In genomic region chr6:16832721-16833120, GRCh38 we compare ENCODE assay signal across 30 cellular contexts.
"Had no signal": no experiment of that assay in that cellular context is flagged by ENCODE, and none has a peak within 500 bp of the region (broad histone marks: within the 10 kb centered on the region; RNA-seq: fewer than 3 reads in every experiment).

No MANE protein-coding gene starts in this region.

- H3K27me3 ChIP-seq: gastrocnemius medialis, heart left ventricle, hepatocyte, left lung, ovary, sigmoid colon, testis, tibial artery, upper lobe of left lung had no signal

- H3K36me3 Mint-ChIP-seq: stimulated activated effector memory CD8-positive, alpha-beta T cell treated with anti-CD3 and anti-CD28 coated beads, Interleukin-12 subunit alpha, Interleukin-12 subunit beta, amount 100 ng/mL, for 72 hours had no signal

- H3K27ac ChIP-seq: epithelial cell of prostate, gastrocnemius medialis, heart left ventricle, hepatocyte, left lung, ovary, psoas muscle, sigmoid colon, testis, tibial artery, upper lobe of left lung had no signal

- H3K4me2 ChIP-seq: hepatocyte had no signal

- H3K4me1 ChIP-seq: left lung, psoas muscle, testis had no signal

- H3K4me1 Mint-ChIP-seq: endodermal cell had no signal

- ATAC-seq: esophagus mucosa; gastrocnemius medialis; heart left ventricle; psoas muscle; stimulated activated effector memory CD8-positive, alpha-beta T cell treated with anti-CD3 and anti-CD28 coated beads, Interleukin-12 subunit alpha, Interleukin-12 subunit beta, amount 100 ng/mL, for 72 hours; stimulated activated naive CD8-positive, alpha-beta T cell treated with anti-CD3 and anti-CD28 coated beads, Interleukin-15, Interleukin-2, amounts not matched to agents 100 U/mL and 50 U/mL, for 24 hours had no signal

- H3K9me3 Mint-ChIP-seq: endodermal cell; naive thymus-derived CD4-positive, alpha-beta T cell; nephron; stimulated activated effector memory CD8-positive, alpha-beta T cell treated with anti-CD3 and anti-CD28 coated beads, Interleukin-12 subunit alpha, Interleukin-12 subunit beta, amount 100 ng/mL, for 72 hours had no signal

- H3K4me3 Mint-ChIP-seq: endodermal cell; naive thymus-derived CD4-positive, alpha-beta T cell; nephron; stimulated activated effector memory CD8-positive, alpha-beta T cell treated with anti-CD3 and anti-CD28 coated beads, Interleukin-12 subunit alpha, Interleukin-12 subunit beta, amount 100 ng/mL, for 72 hours had no signal

- FAIRE-seq: colon, islet of Langerhans, urothelium cell line had no signal

- H3K4me3 ChIP-seq: gastrocnemius medialis, heart left ventricle, hepatocyte, left lung, ovary, psoas muscle, sigmoid colon, testis, tibial artery, upper lobe of left lung had no signal

- DNase-seq: effector CD8-positive, alpha-beta T cell; endodermal cell; gastrocnemius medialis; heart left ventricle; left cardiac atrium; left lung; mesendoderm; midbrain; naive thymus-derived CD4-positive, alpha-beta T cell; occipital lobe; ovary; posterior cingulate gyrus; psoas muscle; right cardiac atrium; sigmoid colon; stimulated activated CD4-positive, alpha-beta T cell treated with anti-CD3 and anti-CD28 coated beads, Interleukin-2, amount 100 ng/mL, for 24 hours; stimulated activated CD4-positive, alpha-beta T cell treated with anti-CD3 and anti-CD28 coated beads, Interleukin-4, amount 100 ng/mL, for 24 hours; stimulated activated naive CD8-positive, alpha-beta T cell treated with anti-CD3 and anti-CD28 coated beads, Interleukin-15, Interleukin-2, amounts not matched to agents 100 U/mL and 50 U/mL, for 24 hours; substantia nigra; testis; tibial artery; upper lobe of left lung had no signal

- H2AFZ ChIP-seq: hepatocyte had no signal

- H3K36me3 ChIP-seq: gastrocnemius medialis, heart left ventricle, left lung, ovary, sigmoid colon, tibial artery, upper lobe of left lung had no signal

- H3K79me2 ChIP-seq: hepatocyte had no signal

- H3K27ac Mint-ChIP-seq: endodermal cell; naive thymus-derived CD4-positive, alpha-beta T cell; nephron; stimulated activated effector memory CD8-positive, alpha-beta T cell treated with anti-CD3 and anti-CD28 coated beads, Interleukin-12 subunit alpha, Interleukin-12 subunit beta, amount 100 ng/mL, for 72 hours had no signal

- H3K9me3 ChIP-seq: gastrocnemius medialis, heart left ventricle, left lung, ovary, psoas muscle, sigmoid colon, testis, tibial artery, upper lobe of left lung had no signal
